Comparison of ENCODE assay signal across 16 cellular contexts in genomic region chr4:67131224-67131623, GRCh38.
A peak's percentile ranks its signal among the peaks of the same experiment; 100 is the strongest.
DNase-seq lines count a peak whose midpoint lies in the region; ATAC-seq and TF ChIP-seq lines count a peak whose summit lies in the region.
"Had no signal": no experiment of that assay in that cellular context is flagged by ENCODE, and none has a peak within 500 bp of the region (broad histone marks: within the 10 kb centered on the region; RNA-seq: fewer than 3 reads in every experiment).

No MANE protein-coding gene starts in this region.

- no peak overlapping the region for H2BK15ac ChIP-seq in neuronal stem cell (ENCODE audit: low read length)

- H3K4me2 ChIP-seq in neuronal stem cell (ENCODE audit: insufficient read depth, low read length, poor library complexity, severe bottlenecking), result no peak overlapping the region

- no peak overlapping the region for H4K8ac ChIP-seq in neuronal stem cell (ENCODE audit: low read depth, low read length)

- no peak overlapping the region for H3K9ac ChIP-seq in neuronal stem cell (ENCODE audit: low read depth, low read length, poor library complexity)

- no peak overlapping the region for H2BK120ac ChIP-seq in neuronal stem cell (ENCODE audit: low read depth, low read length)

- no peak overlapping the region for H3K27ac ChIP-seq in neuronal stem cell (replicated peaks; ENCODE audit: low read length)

- H2BK5ac ChIP-seq in neuronal stem cell (ENCODE audit: low read length), result no peak overlapping the region

- H4K91ac ChIP-seq in neuronal stem cell (ENCODE audit: low read depth, low read length, poor library complexity), result no peak overlapping the region

- peak; percentile 93 for ATAC-seq in GM18861 (IDR thresholded peaks at IDR 0.05; ENCODE audit: unreplicated experiment)
- peak; percentile 80 for ATAC-seq in GM21528 (IDR thresholded peaks at IDR 0.05; ENCODE audit: low FRiP score, unreplicated experiment)
- peak; percentile 81 for ATAC-seq in HG03108 (IDR thresholded peaks at IDR 0.05; ENCODE audit: unreplicated experiment)

- no peaks in the 10 kb centered on the region for H3K9me3 ChIP-seq in neuronal stem cell (replicated peaks in 1 of 2; ENCODE audit: control insufficient read depth in 2 of 2, insufficient read depth in 1 of 2, low read depth in 1 of 2, low read length in 2 of 2)

- H3K23ac ChIP-seq in neuronal stem cell (ENCODE audit: low read depth, low read length, poor library complexity), result no peak overlapping the region

- DNase-seq in epithelial cell of esophagus (ENCODE audit: low read depth), result peak; percentile 1
- no peak for DNase-seq in DMS 273 treated with DMSO at 0.1 percent for 48 hours (lab: John Stamatoyannopoulos, UW)
- DNase-seq in Ammon's horn (ENCODE audit: low spot score), result no peak
- no peak for DNase-seq in nucleus accumbens (lab: John Stamatoyannopoulos, UW)
- DNase-seq in neuronal stem cell (ENCODE audit: low spot score), result no peak
- DNase-seq: activated B cell treated with CpG ODN at 0.5 μM for 24 hours; activated naive CD4-positive, alpha-beta T cell treated with anti-CD3 and anti-CD28 coated beads, Interleukin-2, amount 50 U/mL, for 16 hours; CD8-positive, alpha-beta memory T cell; effector memory CD4-positive, alpha-beta T cell; IMR-90; NCI-H345; SHP77 treated with DMSO at 0.1 percent for 48 hours; small intestine had no signal

- no peaks in the 10 kb centered on the region for H3K27me3 ChIP-seq in neuronal stem cell (ENCODE audit: control insufficient read depth in 3 of 3, insufficient read depth in 3 of 3, low read depth in 1 of 3, low read length in 3 of 3)

- no peak overlapping the region for H2AK5ac ChIP-seq in neuronal stem cell (ENCODE audit: low read depth, low read length)

- no peak overlapping the region for H2AFZ ChIP-seq in neuronal stem cell (ENCODE audit: low read length)

- H3K79me1 ChIP-seq in neuronal stem cell (ENCODE audit: low read depth, low read length), result no peaks in the 10 kb centered on the region

- H3K14ac ChIP-seq in neuronal stem cell (ENCODE audit: low read length), result no peak overlapping the region

- H2BK12ac ChIP-seq in neuronal stem cell (ENCODE audit: low read length), result no peak overlapping the region

- no peak overlapping the region for H3K4me3 ChIP-seq in epithelial cell of esophagus (ENCODE audit: low read length)
- H3K4me3 ChIP-seq in neuronal stem cell (ENCODE audit: low read length in 2 of 2), result no peak overlapping the region

- no peak for TF ChIP-seq CTCF in epithelial cell of esophagus (IDR thresholded peaks at IDR 0.05; ENCODE audit: insufficient read depth, low read depth, low read length, missing control alignments)

- H3K4me1 ChIP-seq in neuronal stem cell (ENCODE audit: control insufficient read depth in 2 of 2, insufficient read depth in 1 of 2, low read depth in 1 of 2, low read length in 2 of 2), result no peaks in the 10 kb centered on the region

- no peak overlapping the region for H3K4ac ChIP-seq in neuronal stem cell (ENCODE audit: low read length)

- no peak overlapping the region for H3K18ac ChIP-seq in neuronal stem cell (ENCODE audit: low read length)

- no peaks in the 10 kb centered on the region for H3K36me3 ChIP-seq in neuronal stem cell (replicated peaks in 1 of 2; ENCODE audit: control insufficient read depth in 2 of 2, insufficient read depth in 2 of 2, low read length in 2 of 2)
